ENCODE assay signal across 23 cellular contexts in genomic region chrY:13296176-13296890, GRCh38.
"Had no signal": no experiment of that assay in that cellular context is flagged by ENCODE, and none has a peak within 500 bp of the region (broad histone marks: within the 10 kb centered on the region; RNA-seq: fewer than 3 reads in every experiment).

No MANE protein-coding gene starts in this region.

- H3K4me3 Mint-ChIP-seq: naive thymus-derived CD8-positive, alpha-beta T cell; stimulated activated memory B cell treated with anti-CD40 and anti-IgM and Interleukin-4, amounts not matched to agents 10 μg/mL and 1 μg/mL and 100 μg/mL, for 72 hours; stimulated activated naive CD8-positive, alpha-beta T cell treated with anti-CD3 and anti-CD28 coated beads, Interleukin-15, Interleukin-2, amounts not matched to agents 100 ng/mL and 50 ng/mL, for 24 hours had no signal

- H3K27me3 ChIP-seq: esophagus muscularis mucosa, gastrocnemius medialis, heart right ventricle, neutrophil, spleen, tibial artery, upper lobe of left lung, uterus had no signal

- H3K4me1 Mint-ChIP-seq: stimulated activated memory B cell treated with anti-CD40 and anti-IgM and Interleukin-4, amounts not matched to agents 10 μg/mL and 1 μg/mL and 100 μg/mL, for 72 hours had no signal

- H3K27me3 Mint-ChIP-seq: naive thymus-derived CD8-positive, alpha-beta T cell; stimulated activated memory B cell treated with anti-CD40 and anti-IgM and Interleukin-4, amounts not matched to agents 10 μg/mL and 1 μg/mL and 100 μg/mL, for 72 hours; stimulated activated naive CD8-positive, alpha-beta T cell treated with anti-CD3 and anti-CD28 coated beads, Interleukin-15, Interleukin-2, amounts not matched to agents 100 ng/mL and 50 ng/mL, for 24 hours had no signal

- H3K4me1 ChIP-seq: gastrocnemius medialis, heart right ventricle, spleen, tibial artery, upper lobe of left lung, uterus had no signal

- H3K27ac Mint-ChIP-seq: stimulated activated memory B cell treated with anti-CD40 and anti-IgM and Interleukin-4, amounts not matched to agents 10 μg/mL and 1 μg/mL and 100 μg/mL, for 72 hours; stimulated activated naive CD8-positive, alpha-beta T cell treated with anti-CD3 and anti-CD28 coated beads, Interleukin-15, Interleukin-2, amounts not matched to agents 100 ng/mL and 50 ng/mL, for 24 hours had no signal

- H3K4me3 ChIP-seq: esophagus muscularis mucosa, gastrocnemius medialis, heart right ventricle, mucosa of descending colon, spleen, tibial artery, upper lobe of left lung, uterus had no signal

- H3K36me3 ChIP-seq: gastrocnemius medialis, uterus had no signal

- H3K9me3 Mint-ChIP-seq: naive thymus-derived CD8-positive, alpha-beta T cell; stimulated activated memory B cell treated with anti-CD40 and anti-IgM and Interleukin-4, amounts not matched to agents 10 μg/mL and 1 μg/mL and 100 μg/mL, for 72 hours; stimulated activated naive CD8-positive, alpha-beta T cell treated with anti-CD3 and anti-CD28 coated beads, Interleukin-15, Interleukin-2, amounts not matched to agents 100 ng/mL and 50 ng/mL, for 24 hours had no signal

- ATAC-seq: gastrocnemius medialis; heart right ventricle; left lobe of liver; mucosa of descending colon; naive thymus-derived CD8-positive, alpha-beta T cell; sciatic nerve; stimulated activated memory B cell treated with anti-CD40 and anti-IgM and Interleukin-4, amounts not matched to agents 10 μg/mL and 1 μg/mL and 100 μg/mL, for 72 hours had no signal

- DNase-seq: effector memory CD4-positive, alpha-beta T cell; gastrocnemius medialis; heart right ventricle; hypothalamus; islet precursor cell; mammary epithelial cell; mucosa of descending colon; naive thymus-derived CD8-positive, alpha-beta T cell; posterior cingulate gyrus; spleen; stimulated activated CD4-positive, alpha-beta T cell treated with anti-CD3 and anti-CD28 coated beads, Interleukin-15, amount 100 ng/mL, for 24 hours; stimulated activated CD4-positive, alpha-beta T cell treated with anti-CD3 and anti-CD28 coated beads, Interleukin-1b, Interleukin-23, amount 100 ng/mL, for 48 hours; stimulated activated CD4-positive, alpha-beta T cell treated with anti-CD3 and anti-CD28 coated beads, Interleukin-4, amount 100 ng/mL, for 24 hours; tibial artery; upper lobe of left lung; uterus had no signal

- H3K9me3 ChIP-seq: esophagus muscularis mucosa, gastrocnemius medialis, heart right ventricle, mucosa of descending colon, neutrophil, spleen, tibial artery, upper lobe of left lung, uterus had no signal

- H3K27ac ChIP-seq: epithelial cell of prostate, esophagus muscularis mucosa, gastrocnemius medialis, heart right ventricle, neutrophil, spleen, tibial artery, upper lobe of left lung, uterus had no signal
